In the genomic region with DNA sequence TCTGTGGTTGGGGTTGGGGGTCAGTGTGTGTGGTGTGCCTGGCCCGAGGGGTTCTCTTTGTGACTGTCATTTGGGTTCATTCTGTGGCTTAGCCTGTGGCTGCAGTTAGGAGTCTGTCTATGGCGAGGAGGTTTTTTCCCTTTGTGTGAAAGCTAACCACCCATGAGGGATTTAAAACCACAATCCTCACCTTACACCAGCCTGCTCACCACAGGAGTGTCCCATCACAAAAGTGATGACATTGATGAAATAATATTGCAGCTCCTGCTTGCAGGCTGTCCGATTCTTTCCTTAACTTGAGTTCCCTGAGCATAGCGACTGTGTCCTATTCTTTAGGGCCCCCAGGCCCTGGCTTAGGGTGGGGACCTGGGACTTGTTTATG, we compare ENCODE assay signal across 24 cellular contexts.
DNase-seq lines count a peak whose midpoint lies in the region; ATAC-seq and TF ChIP-seq lines count a peak whose summit lies in the region.
"Had no signal": no experiment of that assay in that cellular context is flagged by ENCODE, and none has a peak within 500 bp of the region (broad histone marks: within the 10 kb centered on the region; RNA-seq: fewer than 3 reads in every experiment).

No MANE protein-coding gene starts in this region.

- no peak overlapping the region for H2AK5ac ChIP-seq in mesendoderm (ENCODE audit: low read length)

- no peak overlapping the region for H3K27ac Mint-ChIP-seq in stimulated activated naive B cell treated with anti-CD40 and anti-IgM and Interleukin-4, amounts not matched to agents 10 μg/mL and 1 μg/mL and 100 μg/mL, for 72 hours
- H3K27ac Mint-ChIP-seq: HFFc6; T-helper 2 cell treated with Interferon-gamma antibody and Interleukin-4, amounts not matched to agents 5 μg/mL and 100 μg/mL, for 36 hours had no signal

- H3K27me3 ChIP-seq in WERI-Rb-1 (ENCODE audit: insufficient read depth, low read depth, severe bottlenecking) (no peaks in the 10 kb centered on the region), mesendoderm (ENCODE audit: insufficient read depth, low read length, poor library complexity) (no peaks in the 10 kb centered on the region)
- H3K27me3 ChIP-seq: adrenal gland, esophagus muscularis mucosa, ovary, right lobe of liver, uterus had no signal

- peaks cover 0 to 7% of the 10 kb centered on the region in 2 donors for H3K9me3 Mint-ChIP-seq in stimulated activated naive B cell treated with anti-CD40 and anti-IgM and Interleukin-4, amounts not matched to agents 10 μg/mL and 1 μg/mL and 100 μg/mL, for 72 hours
- H3K9me3 Mint-ChIP-seq: effector memory CD8-positive, alpha-beta T cell had no signal

- in situ Hi-C loops in KBM-7 (cut with MboI; ENCODE audit: low pct_unique_long_range_greater_than_20kb, low sequenced_read_pairs): no loop called here

- H3K36me3 ChIP-seq in WERI-Rb-1 (peaks cover 46% of the 10 kb centered on the region), mesendoderm (ENCODE audit: control insufficient read depth, insufficient read depth, low read length) (no peaks in the 10 kb centered on the region)
- H3K36me3 ChIP-seq: adrenal gland, esophagus muscularis mucosa, ovary, right lobe of liver, uterus had no signal

- no peak overlapping the region for H3K4ac ChIP-seq in mesendoderm (ENCODE audit: low read depth, low read length)

- H3K9me3 ChIP-seq in WERI-Rb-1 (ENCODE audit: severe bottlenecking): peaks cover 4% of the 10 kb centered on the region
- H3K9me3 ChIP-seq: adrenal gland, esophagus muscularis mucosa, ovary, right lobe of liver, SK-N-SH, uterus had no signal

- H2BK5ac ChIP-seq in mesendoderm (ENCODE audit: low read length): no peak overlapping the region

- ATAC-seq in stimulated activated naive B cell treated with anti-CD40 and anti-IgM and Interleukin-4, amounts not matched to agents 10 μg/mL and 1 μg/mL and 100 μg/mL, for 72 hours (replicated peaks): peak; percentile 65 to 70
- no peak for ATAC-seq in HG03432 (IDR thresholded peaks at IDR 0.05; ENCODE audit: unreplicated experiment)
- no peak for ATAC-seq in GM21360 (IDR thresholded peaks at IDR 0.05; ENCODE audit: unreplicated experiment)
- ATAC-seq: effector memory CD8-positive, alpha-beta T cell had no signal

- H2BK15ac ChIP-seq in mesendoderm (replicated peaks; ENCODE audit: low read depth): no peak overlapping the region

- no peak overlapping the region for H3K4me2 ChIP-seq in mesendoderm (ENCODE audit: low read length)
- H3K4me2 ChIP-seq: SK-N-SH had no signal

- peak overlapping the region; percentile 13 for H3K9ac ChIP-seq in mesendoderm (ENCODE audit: low read length)
- H3K9ac ChIP-seq: SK-N-SH had no signal

- DNase-seq in KBM-7 (peak; percentile 53), WERI-Rb-1 (no peak), mesendoderm (no peak), COR-L47 (lab: John Stamatoyannopoulos, UW) (no peak)
- DNase-seq in stimulated activated naive B cell treated with anti-CD40 and anti-IgM and Interleukin-4, amounts not matched to agents 10 μg/mL and 1 μg/mL and 100 μg/mL, for 72 hours: peak; percentile 17
- DNase-seq: activated CD4-positive, alpha-beta T cell treated with anti-CD3 and anti-CD28 coated beads, Interleukin-2, amount 50 U/mL, for 48 hours; activated gamma-delta T cell; adrenal gland; DND-41; effector memory CD8-positive, alpha-beta T cell; HFFc6; hypothalamus; NCI-H524 treated with DMSO at 0.1 percent for 48 hours; ovary; right lobe of liver; RPMI8226; stimulated activated CD4-positive, alpha-beta T cell treated with anti-CD3 and anti-CD28 coated beads, Interleukin-15, amount 100 ng/mL, for 24 hours; stimulated activated CD8-positive, alpha-beta memory T cell treated with anti-CD3 and anti-CD28 coated beads, Interleukin-4, amount 100 ng/mL, for 48 hours; uterus had no signal

- H3K27me3 Mint-ChIP-seq in stimulated activated naive B cell treated with anti-CD40 and anti-IgM and Interleukin-4, amounts not matched to agents 10 μg/mL and 1 μg/mL and 100 μg/mL, for 72 hours: peaks cover 0 to 7% of the 10 kb centered on the region in 2 donors
- H3K27me3 Mint-ChIP-seq: effector memory CD8-positive, alpha-beta T cell had no signal

- H3K4me1 ChIP-seq in mesendoderm (ENCODE audit: control insufficient read depth, low read depth, low read length): no peaks in the 10 kb centered on the region
- H3K4me1 ChIP-seq: adrenal gland, right lobe of liver, uterus had no signal

- H3K4me3 Mint-ChIP-seq in stimulated activated naive B cell treated with anti-CD40 and anti-IgM and Interleukin-4, amounts not matched to agents 10 μg/mL and 1 μg/mL and 100 μg/mL, for 72 hours: no peak overlapping the region
- H3K4me3 Mint-ChIP-seq: HFFc6; T-helper 2 cell treated with Interferon-gamma antibody and Interleukin-4, amounts not matched to agents 5 μg/mL and 100 μg/mL, for 36 hours had no signal

- TF ChIP-seq CTCF in WERI-Rb-1 (IDR thresholded peaks at IDR 0.05; ENCODE audit: low read depth, low read length): no peak

- H3K18ac ChIP-seq in mesendoderm (ENCODE audit: low read length): no peak overlapping the region

- H3K79me2 ChIP-seq in mesendoderm (ENCODE audit: control insufficient read depth, insufficient read depth, low read length): peaks cover 1% of the 10 kb centered on the region

- no peak overlapping the region for H2BK120ac ChIP-seq in mesendoderm (ENCODE audit: low read depth, low read length)

- H3K4me3 ChIP-seq in WERI-Rb-1 (ENCODE audit: low read depth, low read length) (no peak overlapping the region), mesendoderm (ENCODE audit: low read length) (no peak overlapping the region)
- H3K4me3 ChIP-seq: adrenal gland, esophagus muscularis mucosa, ovary, right lobe of liver, uterus had no signal

- H4K5ac ChIP-seq in mesendoderm (ENCODE audit: low read length): no peak overlapping the region

- WGBS in mesendoderm (ENCODE audit: extremely low coverage, insufficient coverage, low lambda C conversion rate): no CpG with 5 or more reads among the region's 4 CpGs

- H3K4me1 Mint-ChIP-seq in stimulated activated naive B cell treated with anti-CD40 and anti-IgM and Interleukin-4, amounts not matched to agents 10 μg/mL and 1 μg/mL and 100 μg/mL, for 72 hours: peaks cover 22 to 31% of the 10 kb centered on the region in 2 donors

- peak overlapping the region; percentile 34 for H3K56ac ChIP-seq in mesendoderm (ENCODE audit: low read length)

- peaks cover 20 to 30% of the 10 kb centered on the region in 2 donors for H3K36me3 Mint-ChIP-seq in stimulated activated naive B cell treated with anti-CD40 and anti-IgM and Interleukin-4, amounts not matched to agents 10 μg/mL and 1 μg/mL and 100 μg/mL, for 72 hours

- peaks cover 11% of the 10 kb centered on the region for H3K79me1 ChIP-seq in mesendoderm (ENCODE audit: low read length)

- H3K23ac ChIP-seq in mesendoderm (ENCODE audit: low read length): no peak overlapping the region

- H4K8ac ChIP-seq in mesendoderm (ENCODE audit: low read depth, low read length): no peak overlapping the region

- H3K27ac ChIP-seq in WERI-Rb-1: peak overlapping the region; percentile 93
- no peak overlapping the region for H3K27ac ChIP-seq in mesendoderm (ENCODE audit: low read depth, low read length)
- H3K27ac ChIP-seq: adrenal gland, esophagus muscularis mucosa, ovary, right lobe of liver, uterus had no signal

Comparison
In these comparisons a context has a peak if more than half of its experiments do, and no peak if none do; other contexts are left out.
1. DNase-seq: peak in KBM-7 (single experiment) and stimulated activated naive B cell treated with anti-CD40 and anti-IgM and Interleukin-4, amounts not matched to agents 10 μg/mL and 1 μg/mL and 100 μg/mL, for 72 hours (single experiment); none in WERI-Rb-1 (single experiment), mesendoderm (single experiment) and COR-L47 (single experiment).
2. ATAC-seq: peak in stimulated activated naive B cell treated with anti-CD40 and anti-IgM and Interleukin-4, amounts not matched to agents 10 μg/mL and 1 μg/mL and 100 μg/mL, for 72 hours (2 of 2); none in HG03432 (single experiment) and GM21360 (single experiment).